ENCODE assay signal across 1 cellular context in genomic region chr14:105093426-105094192, GRCh38.
TF ChIP-seq lines count a peak whose summit lies in the region.

No MANE protein-coding gene starts in this region.

TF ChIP-seq in HEK293, 187 proteins besides CTCF, POLR2A, EP300 and RAD21 (continued from another document and continues in another):
- TF ChIP-seq PRDM2 (tag by site-specific recombination; IDR thresholded peaks at IDR 0.05; ENCODE audit: borderline replicate concordance) (no peak), GLIS2 (tag by site-specific recombination; IDR thresholded peaks at IDR 0.05) (peak; percentile 99), GFI1B (tag by site-specific recombination; IDR thresholded peaks at IDR 0.05) (no peak), ZNF266 (tag by site-specific recombination; IDR thresholded peaks at IDR 0.05; ENCODE audit: low read depth) (no peak), ZSCAN30 (tag by site-specific recombination; IDR thresholded peaks at IDR 0.05) (peak; percentile 57; the same call in 1 of the 2 replicates), ZBTB10 (tag by site-specific recombination; IDR thresholded peaks at IDR 0.05) (peak; percentile 96), ZNF629 (tag by site-specific recombination; IDR thresholded peaks at IDR 0.05) (peak; percentile 74), ZNF416 (tag by site-specific recombination; IDR thresholded peaks at IDR 0.05) (no peak), ZNF596 (tag by site-specific recombination; IDR thresholded peaks at IDR 0.05) (no peak), ZNF16 (tag by site-specific recombination; IDR thresholded peaks at IDR 0.05; ENCODE audit: low read depth) (no peak), ZNF248 (tag by site-specific recombination; IDR thresholded peaks at IDR 0.05) (no peak), MZF1 (tag by site-specific recombination; IDR thresholded peaks at IDR 0.05; ENCODE audit: borderline replicate concordance) (no peak), ZNF214 (tag by site-specific recombination; IDR thresholded peaks at IDR 0.05; ENCODE audit: borderline replicate concordance) (no peak), KLF10 (tag by site-specific recombination; IDR thresholded peaks at IDR 0.05) (peak; percentile 39; the same call in 1 of the 2 replicates), ZSCAN5A (tag by site-specific recombination; IDR thresholded peaks at IDR 0.05) (no peak), ZNF146 (tag by site-specific recombination; IDR thresholded peaks at IDR 0.05) (no peak), ZNF211 (tag by site-specific recombination; IDR thresholded peaks at IDR 0.05; ENCODE audit: low read depth) (no peak), ZNF354C (tag by site-specific recombination; IDR thresholded peaks at IDR 0.05; ENCODE audit: borderline replicate concordance, low read depth) (no peak), ZNF514 (tag by site-specific recombination; IDR thresholded peaks at IDR 0.05) (no peak), ZNF426 (tag by site-specific recombination; IDR thresholded peaks at IDR 0.05) (no peak), EGR2 (tag by site-specific recombination; IDR thresholded peaks at IDR 0.05; ENCODE audit: low read depth) (peak; percentile 97), ZNF335 (tag by site-specific recombination; conservative IDR thresholded peaks at IDR 0.05) (peak; percentile 89), ZNF19 (tag by site-specific recombination; IDR thresholded peaks at IDR 0.05; ENCODE audit: low read depth) (no peak), ELK4 (IDR thresholded peaks at IDR 0.05; ENCODE audit: borderline replicate concordance, low read depth, low read length) (no peak), ZNF645 (tag by site-specific recombination; IDR thresholded peaks at IDR 0.05) (no peak), ZNF600 (tag by site-specific recombination; IDR thresholded peaks at IDR 0.05) (no peak), ZNF555 (tag by site-specific recombination; conservative IDR thresholded peaks at IDR 0.05) (no peak), ZNF398 (tag by site-specific recombination; IDR thresholded peaks at IDR 0.05) (peak; percentile 50), ZSCAN16 (tag by site-specific recombination; IDR thresholded peaks at IDR 0.05) (no peak), ZNF624 (tag by site-specific recombination; IDR thresholded peaks at IDR 0.05) (no peak), ZBTB11 (tag by site-specific recombination; conservative IDR thresholded peaks at IDR 0.05; ENCODE audit: low read depth) (0 out of 2 replicates have a peak, but pooled peaks have one; percentile 29), SP2 (tag by site-specific recombination; IDR thresholded peaks at IDR 0.05) (peak; percentile 82), SCRT1 (tag by site-specific recombination; IDR thresholded peaks at IDR 0.05; ENCODE audit: borderline replicate concordance) (no peak), BCL11A (tag by site-specific recombination; IDR thresholded peaks at IDR 0.05; ENCODE audit: low read depth) (0 out of 2 replicates have a peak, but pooled peaks have one; percentile 55), ZNF776 (tag by site-specific recombination; IDR thresholded peaks at IDR 0.05; ENCODE audit: borderline replicate concordance) (no peak), ZNF37A (tag by site-specific recombination; IDR thresholded peaks at IDR 0.05) (no peak), ZNF747 (tag by site-specific recombination; IDR thresholded peaks at IDR 0.05) (no peak), ZNF423 (tag by site-specific recombination; IDR thresholded peaks at IDR 0.05) (peak; percentile 94), ZBTB6 (tag by site-specific recombination; IDR thresholded peaks at IDR 0.05) (peak; percentile 99), ZNF791 (tag by site-specific recombination; IDR thresholded peaks at IDR 0.05) (no peak), ZBTB7A (tag by site-specific recombination; IDR thresholded peaks at IDR 0.05; ENCODE audit: low read depth) (peak; percentile 84; the same call in 1 of the 2 replicates), ZNF449 (tag by site-specific recombination; IDR thresholded peaks at IDR 0.05) (peak; percentile 99)
